In genomic region chr1:164610528-164611222, GRCh38 we compare ENCODE assay signal across 1 cellular context.
TF ChIP-seq lines count a peak whose summit lies in the region.

No MANE protein-coding gene starts in this region.

TF ChIP-seq in GM23338, 12 proteins besides CTCF, POLR2A, EP300 and RAD21 (continued from another document):
- TF ChIP-seq ZNF462 (CRISPR knock-in tag; IDR thresholded peaks at IDR 0.05) (no peak), STAT1 (IDR thresholded peaks at IDR 0.05; ENCODE audit: unreplicated experiment) (no peak), ZNF331 (CRISPR knock-in tag; IDR thresholded peaks at IDR 0.05; ENCODE audit: low read depth) (no peak), EZH2 (IDR thresholded peaks at IDR 0.05; ENCODE audit: low read depth, unreplicated experiment) (no peak), NANOG (IDR thresholded peaks at IDR 0.05; ENCODE audit: borderline replicate concordance) (no peak)
